ENCODE assay signal across 10 cellular contexts in genomic region chr3:62622553-62623174, GRCh38.
DNase-seq lines count a peak whose midpoint lies in the region; ATAC-seq and TF ChIP-seq lines count a peak whose summit lies in the region.
"Had no signal": no experiment of that assay in that cellular context is flagged by ENCODE, and none has a peak within 500 bp of the region (broad histone marks: within the 10 kb centered on the region; RNA-seq: fewer than 3 reads in every experiment).

No MANE protein-coding gene starts in this region.

- peaks cover 23% of the 10 kb centered on the region for H3K27me3 ChIP-seq in HAP-1 (ENCODE audit: low read depth)
- H3K27me3 ChIP-seq in liver (ENCODE audit: control insufficient read depth in 4 of 4, insufficient read depth in 4 of 4, low read length in 3 of 4): peaks cover 0 to 10% (median 2%) of the 10 kb centered on the region in 4 donors

- H3K27ac ChIP-seq in liver (ENCODE audit: low read depth in 1 of 2, low read length in 2 of 2): no peak overlapping the region
- H3K27ac ChIP-seq: skin epidermis had no signal

- in situ Hi-C loops in HAP-1 (cut with MboI; ENCODE audit: low sequenced_read_pairs): loop anchor here (25.0 kb wide), 1 partner anchor 1190 kb away; the partner anchor contains the start of gene C3orf49

- H3K36me3 Mint-ChIP-seq in chondrocyte (ENCODE audit: low read depth) (no peaks in the 10 kb centered on the region), immature natural killer cell (no peaks in the 10 kb centered on the region)

- H3K9ac ChIP-seq in liver (ENCODE audit: low read depth in 1 of 2, low read length in 2 of 2): no peak overlapping the region

- H3K4me1 ChIP-seq in HAP-1: no peaks in the 10 kb centered on the region
- H3K4me1 ChIP-seq in liver (ENCODE audit: control insufficient read depth in 4 of 4, insufficient read depth in 4 of 4, low read length in 3 of 4): no peaks in the 10 kb centered on the region

- H3K9me3 Mint-ChIP-seq in chondrocyte (ENCODE audit: low read depth) (no peaks in the 10 kb centered on the region), immature natural killer cell (no peaks in the 10 kb centered on the region)
- H3K9me3 Mint-ChIP-seq: activated B cell treated with CpG ODN at 0.5 μM for 24 hours had no signal

- 44% methylated on average over 5 of the region's 5 CpGs for WGBS in liver

- H3K9me3 ChIP-seq in HAP-1 (no peaks in the 10 kb centered on the region), liver (ENCODE audit: control insufficient read depth in 4 of 4, low read length in 3 of 4) (no peaks in the 10 kb centered on the region)

- peak; percentile 57 for DNase-seq in EL
- DNase-seq in HAP-1 (ENCODE audit: low spot score in 2 of 2): peak; percentile 36 to 59
- DNase-seq in NCI-H526 treated with DMSO at 0.1 percent for 48 hours (lab: John Stamatoyannopoulos, UW): peak; percentile 37
- DNase-seq in chondrocyte (ENCODE audit: low spot score): no peak
- no peak for DNase-seq in immature natural killer cell
- DNase-seq: activated B cell treated with CpG ODN at 0.5 μM for 24 hours had no signal

- ATAC-seq in HG02642 (IDR thresholded peaks at IDR 0.05; ENCODE audit: poor library complexity, unreplicated experiment): no peak
- no peak for ATAC-seq in HG03139 (IDR thresholded peaks at IDR 0.05; ENCODE audit: unreplicated experiment)

- no peaks in the 10 kb centered on the region for H3K36me3 ChIP-seq in HAP-1 (replicated peaks)
- H3K36me3 ChIP-seq in liver (ENCODE audit: control insufficient read depth in 4 of 4, insufficient read depth in 3 of 4, low read depth in 1 of 4, low read length in 3 of 4): no peaks in the 10 kb centered on the region

- H3K4me1 Mint-ChIP-seq in chondrocyte (ENCODE audit: low read depth) (no peaks in the 10 kb centered on the region), immature natural killer cell (no peaks in the 10 kb centered on the region)

- TF ChIP-seq CTCF in chondrocyte (IDR thresholded peaks at IDR 0.05) (peak; percentile 91), liver (IDR thresholded peaks at IDR 0.05; ENCODE audit: low read depth, low read length, missing input control) (peak; percentile 65)

- H3K27ac Mint-ChIP-seq in chondrocyte (ENCODE audit: unreplicated experiment) (no peak overlapping the region), immature natural killer cell (no peak overlapping the region)
- H3K27ac Mint-ChIP-seq: activated B cell treated with CpG ODN at 0.5 μM for 24 hours had no signal

- peak; percentile 84 to 86 for TF ChIP-seq RAD21 in liver (IDR thresholded peaks at IDR 0.05)

- H3K4me3 ChIP-seq in HAP-1 (no peak overlapping the region), liver (ENCODE audit: low read depth in 1 of 3, low read length in 3 of 3) (no peak overlapping the region)
- H3K4me3 ChIP-seq: skin epidermis had no signal

- H3K4me3 Mint-ChIP-seq in chondrocyte (ENCODE audit: unreplicated experiment) (no peak overlapping the region), immature natural killer cell (no peak overlapping the region)
- H3K4me3 Mint-ChIP-seq: activated B cell treated with CpG ODN at 0.5 μM for 24 hours had no signal

- H3K27me3 Mint-ChIP-seq in chondrocyte (ENCODE audit: low read depth): peaks cover 66% of the 10 kb centered on the region
- H3K27me3 Mint-ChIP-seq in immature natural killer cell (ENCODE audit: low read depth in 3 of 3): peaks cover 0 to 2% (median 1%) of the 10 kb centered on the region in 3 donors
- H3K27me3 Mint-ChIP-seq: activated B cell treated with CpG ODN at 0.5 μM for 24 hours had no signal

TF ChIP-seq in liver, 16 proteins besides CTCF, POLR2A, EP300 and RAD21:
- no peak for TF ChIP-seq FOXA1 (IDR thresholded peaks at IDR 0.05)

Comparison
In these comparisons a context has a peak if more than half of its experiments do, and no peak if none do; other contexts are left out.
1. DNase-seq: peak in EL (single experiment), HAP-1 (2 of 2) and NCI-H526 treated with DMSO at 0.1 percent for 48 hours (single experiment); none in chondrocyte (single experiment) and immature natural killer cell (0 of 3).